9 cellular contexts compared by ENCODE assay signal in the genomic region with DNA sequence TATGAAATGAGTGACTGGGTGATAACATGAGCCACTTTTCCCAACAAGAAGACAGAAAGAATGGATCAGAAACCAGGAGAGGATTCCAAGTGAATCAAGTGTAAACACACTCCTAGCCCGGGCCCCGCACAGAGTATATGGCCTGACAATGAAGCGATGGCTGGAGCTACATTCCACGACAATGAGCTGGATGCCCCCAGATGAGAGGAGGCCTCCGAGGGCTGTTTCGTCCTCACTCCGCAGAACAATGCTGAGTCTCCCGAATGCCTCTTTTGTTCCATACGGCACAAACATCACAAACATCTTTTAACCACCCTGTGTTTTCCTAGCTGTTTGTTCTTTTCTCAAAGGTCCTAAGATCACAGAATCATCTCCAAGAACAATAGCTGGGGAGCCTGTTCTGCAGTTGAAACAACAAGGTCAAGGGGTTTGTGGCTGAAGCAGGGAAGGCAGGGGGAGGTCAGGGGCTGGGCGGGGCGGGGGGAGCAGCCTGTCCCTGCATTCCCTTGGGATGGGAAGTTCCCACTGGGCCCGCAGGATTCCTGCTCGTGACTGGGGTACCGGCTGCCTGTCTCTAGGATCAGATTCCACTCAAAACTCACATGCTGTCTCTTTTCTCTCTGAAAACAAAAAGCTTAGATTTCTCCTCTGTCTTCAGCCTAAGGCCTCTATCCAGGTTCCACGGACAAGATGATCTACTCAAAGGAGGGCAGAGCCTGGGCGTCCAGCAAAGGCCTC.
DNase-seq lines count a peak whose midpoint lies in the region; ATAC-seq and TF ChIP-seq lines count a peak whose summit lies in the region.
"Had no signal": no experiment of that assay in that cellular context is flagged by ENCODE, and none has a peak within 500 bp of the region (broad histone marks: within the 10 kb centered on the region; RNA-seq: fewer than 3 reads in every experiment).

No MANE protein-coding gene starts in this region.

- H3K4me2 ChIP-seq in hepatocyte = peak overlapping the region; percentile 56

- H3K9me3 ChIP-seq in adrenal gland (replicated peaks in 1 of 3) (no peaks in the 10 kb centered on the region), hepatocyte (ENCODE audit: low read depth) (no peaks in the 10 kb centered on the region)

- H3K27ac ChIP-seq in adrenal gland (peak overlapping the region in 3 of 5 donors; percentile 5 to 89 (median 59)), hepatocyte (peak overlapping the region; percentile 93)

- H3K4me1 ChIP-seq in adrenal gland (replicated peaks in 1 of 2) = peaks cover 0 to 3% of the 10 kb centered on the region in 2 donors
- H3K4me1 ChIP-seq in hepatocyte (ENCODE audit: insufficient read depth) = peaks cover 27% of the 10 kb centered on the region

- intact Hi-C loops in adrenal gland (cut with DNase I) = loop anchor here in 1 of 2 donors (10.0 kb wide), 1 partner anchor 135 kb away; no protein-coding TSS in a partner anchor

- no peaks in the 10 kb centered on the region for H3K27me3 ChIP-seq in adrenal gland
- no peaks in the 10 kb centered on the region for H3K27me3 ChIP-seq in hepatocyte

- ATAC-seq in HG03342 (IDR thresholded peaks at IDR 0.05; ENCODE audit: unreplicated experiment) = no peak

- H3K4me3 ChIP-seq in adrenal gland (no peak overlapping the region), hepatocyte (no peak overlapping the region)

- no peaks in the 10 kb centered on the region for H3K9me2 ChIP-seq in hepatocyte (replicated peaks; ENCODE audit: insufficient read depth)

- 41 to 74% (median 62%) methylated on average over 13 to 16 of the region's 16 CpGs for WGBS in adrenal gland, 4 donors
- WGBS in hepatocyte (ENCODE audit: low lambda C conversion rate, missing lambda C conversion rate) = 19% methylated on average over 16 of the region's 16 CpGs

- DNase-seq in HCEC 1CT = peak; percentile 88
- DNase-seq in adrenal gland = peak in 2 of 7 donors; percentile 33 to 36
- peak; percentile 82 for DNase-seq in hepatocyte (ENCODE audit: low spot score)
- peak; percentile 93 for DNase-seq in smooth muscle cell of the brain vasculature (ENCODE audit: low read depth, low spot score)
- DNase-seq in NCI-H510A (lab: John Stamatoyannopoulos, UW) = no peak
- no peak for DNase-seq in NCI-H748 (lab: John Stamatoyannopoulos, UW; ENCODE audit: unreplicated experiment)
- no peak for DNase-seq in NCI-H2196 (lab: John Stamatoyannopoulos, UW; ENCODE audit: unreplicated experiment)
- DNase-seq: stimulated activated CD4-positive, alpha-beta T cell treated with anti-CD3 and anti-CD28 coated beads, Interleukin-4, amount 100 ng/mL, for 24 hours had no signal

- H4K20me1 ChIP-seq in hepatocyte (ENCODE audit: insufficient read depth, poor library complexity, severe bottlenecking) = no peaks in the 10 kb centered on the region

- no peak overlapping the region for H2AFZ ChIP-seq in hepatocyte

- TF ChIP-seq POLR2A in adrenal gland (IDR thresholded peaks at IDR 0.05) = no peak

- no peak for TF ChIP-seq CTCF in adrenal gland (IDR thresholded peaks at IDR 0.05)
- no peak for TF ChIP-seq CTCF in hepatocyte (IDR thresholded peaks at IDR 0.05; ENCODE audit: poor library complexity)

- no peaks in the 10 kb centered on the region for H3K79me2 ChIP-seq in hepatocyte

- H3K36me3 ChIP-seq in adrenal gland (replicated peaks in 1 of 2) = no peaks in the 10 kb centered on the region
- no peaks in the 10 kb centered on the region for H3K36me3 ChIP-seq in hepatocyte (replicated peaks; ENCODE audit: insufficient read depth, low read depth)

Comparison
In these comparisons a context has a peak if more than half of its experiments do, and no peak if none do; other contexts are left out.
1. DNase-seq: peak in HCEC 1CT (single experiment), hepatocyte (single experiment) and smooth muscle cell of the brain vasculature (single experiment); none in NCI-H510A (single experiment), NCI-H748 (single experiment) and NCI-H2196 (single experiment).